In the genomic region with DNA sequence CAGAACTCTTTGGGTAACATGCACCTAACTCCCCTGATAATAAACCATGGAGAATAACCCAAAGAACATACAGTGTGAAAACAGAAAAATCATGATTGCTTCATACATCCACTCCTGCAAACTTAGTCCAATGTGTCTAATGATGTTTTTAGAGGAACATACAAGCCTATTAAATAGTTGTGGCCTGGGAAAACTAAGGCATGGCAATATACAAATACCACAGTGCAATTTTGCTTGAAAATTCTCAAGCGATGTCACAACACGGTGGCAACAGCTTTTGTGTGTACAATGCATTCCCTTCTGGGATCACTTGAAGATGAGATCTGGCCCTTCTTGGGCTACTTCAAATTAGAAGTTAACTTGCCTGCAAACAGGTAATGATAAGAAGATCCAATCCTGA, we compare ENCODE assay signal across 1 cellular context.
A peak's percentile ranks its signal among the peaks of the same experiment; 100 is the strongest.
TF ChIP-seq lines count a peak whose summit lies in the region.

No MANE protein-coding gene starts in this region.

TF ChIP-seq in HepG2, 621 proteins besides CTCF, POLR2A, EP300 and RAD21:
- TF ChIP-seq ZMYM4 (CRISPR knock-in tag; IDR thresholded peaks at IDR 0.05) (no peak), ZBTB20 (CRISPR knock-in tag; IDR thresholded peaks at IDR 0.05; ENCODE audit: borderline replicate concordance, low read depth) (no peak), CEBPB (IDR thresholded peaks at IDR 0.05; ENCODE audit: borderline replicate concordance, low read depth, low read length) (peak; percentile 19; the same call in 1 of the 2 replicates)
TF ChIP-seq in HepG2: peak in this region for 1.
